31 cellular contexts compared by ENCODE assay signal in genomic region chrX:129077384-129077783, GRCh38.
"Had no signal": no experiment of that assay in that cellular context is flagged by ENCODE, and none has a peak within 500 bp of the region (broad histone marks: within the 10 kb centered on the region; RNA-seq: fewer than 3 reads in every experiment).

No MANE protein-coding gene starts in this region.

- H3K36me3 ChIP-seq: adrenal gland, brain microvascular endothelial cell, WERI-Rb-1 had no signal

- H3K4me3 ChIP-seq: adrenal gland, PC-9 had no signal

- H3K4me1 ChIP-seq: adrenal gland had no signal

- ATAC-seq: activated CD8-positive, alpha-beta T cell treated with anti-CD3 and anti-CD28 coated beads for 36 hours; activated naive CD4-positive, alpha-beta T cell treated with anti-CD3 and anti-CD28 coated beads, Interleukin-2, amount 50 U/mL, for 72 hours; activated T-cell treated with anti-CD3 and anti-CD28 coated beads, Interleukin-2, amount 50 U/mL, for 72 hours; activated T-helper 17 cell treated with anti-CD3 and anti-CD28 coated beads, Interleukin-2, amount 50 U/mL, for 72 hours; Right ventricle myocardium inferior had no signal

- H3K27ac ChIP-seq: adrenal gland, brain microvascular endothelial cell, PC-9, RWPE1, WERI-Rb-1 had no signal

- H2AFZ ChIP-seq: PC-9 had no signal

- H3K4me2 ChIP-seq: PC-9 had no signal

- DNase-seq: activated CD4-positive, alpha-beta T cell treated with anti-CD3 and anti-CD28 coated beads for 1 hour; activated CD4-positive, alpha-beta T cell treated with anti-CD3 and anti-CD28 coated beads, Interleukin-2, amount 10 ng/mL, durations not matched to agents 24 days and 14 days; activated CD4-positive, alpha-beta T cell treated with anti-CD3 and anti-CD28 coated beads, Interleukin-2, amount 50 U/mL, for 4 hours; activated CD4-positive, CD25-positive, alpha-beta regulatory T cell; activated CD8-positive, alpha-beta T cell treated with anti-CD3 and anti-CD28 coated beads for 36 hours; activated gamma-delta T cell; activated naive CD4-positive, alpha-beta T cell treated with Interleukin-2 at 50 U/mL for 16 hours; activated T-cell treated with anti-CD3 and anti-CD28 coated beads, Interleukin-2, amount 50 U/mL, for 1 hour; activated T-cell treated with anti-CD3 and anti-CD28 coated beads, Interleukin-2, amount 50 U/mL, for 72 hours; adrenal gland; brain microvascular endothelial cell; central memory CD4-positive, alpha-beta T cell; Karpas-422; KBM-7; NCI-H1436 treated with DMSO at 0.1 percent for 48 hours; NCI-H1694 treated with DMSO at 0.1 percent for 48 hours; NCI-H2029; NCI-H345; NCI-H524 treated with DMSO at 0.1 percent for 48 hours; NCI-H748 treated with DMSO at 0.1 percent for 48 hours; PC-9; SIG-M5; SW 1271; T-helper 1 cell; T-helper 2 cell; T-helper 9 cell; WERI-Rb-1 had no signal

- H3K27me3 ChIP-seq: adrenal gland, brain microvascular endothelial cell had no signal
